28 cellular contexts compared by ENCODE assay signal in the genomic region with DNA sequence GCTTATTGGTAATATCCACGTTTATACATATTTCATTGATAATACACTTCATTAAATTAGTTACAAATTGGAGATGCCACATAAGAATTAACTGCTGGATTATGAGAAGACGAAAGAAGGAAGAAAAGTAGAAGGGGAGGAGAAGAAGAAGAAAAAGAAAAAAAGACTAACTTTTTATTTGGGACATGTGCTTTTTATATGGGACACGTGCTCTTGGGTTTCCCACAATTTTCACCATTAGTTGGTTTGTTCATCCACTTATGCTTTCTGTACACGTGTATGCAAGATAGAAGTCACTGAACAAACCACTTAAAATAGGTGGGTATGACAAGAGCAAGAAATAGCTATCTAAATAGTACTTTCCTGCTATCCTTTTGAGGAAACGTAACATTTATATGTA.
"Had no signal": no experiment of that assay in that cellular context is flagged by ENCODE, and none has a peak within 500 bp of the region (broad histone marks: within the 10 kb centered on the region; RNA-seq: fewer than 3 reads in every experiment).

No MANE protein-coding gene starts in this region.

- H3K36me3 ChIP-seq: colonic mucosa, esophagus muscularis mucosa, esophagus squamous epithelium, gastrocnemius medialis, gastroesophageal sphincter, heart left ventricle, heart right ventricle had no signal

- H3K4me1 ChIP-seq: colonic mucosa, esophagus squamous epithelium, foreskin keratinocyte, gastrocnemius medialis, gastroesophageal sphincter had no signal

- FAIRE-seq: colon, endometrium, endothelial cell of umbilical vein, frontal cortex had no signal

- DNase-seq: colonic mucosa; cortex of kidney; dermis blood vessel endothelial cell; dorsolateral prefrontal cortex; effector CD4-positive, alpha-beta T cell; effector CD8-positive, alpha-beta T cell; effector memory CD4-positive, alpha-beta T cell; effector memory CD8-positive, alpha-beta T cell; endodermal cell; erythroblast; esophagus squamous epithelium; foreskin fibroblast; foreskin keratinocyte; foreskin melanocyte; gastrocnemius medialis; glutamatergic neuron; head of caudate nucleus; heart left ventricle; heart right ventricle had no signal

- H3K9me3 ChIP-seq: colonic mucosa, esophagus muscularis mucosa, esophagus squamous epithelium, gastrocnemius medialis, gastroesophageal sphincter, heart left ventricle, heart right ventricle had no signal

- H3K4me3 ChIP-seq: colonic mucosa, coronary artery, dorsolateral prefrontal cortex, esophagus muscularis mucosa, esophagus squamous epithelium, gastrocnemius medialis, gastroesophageal sphincter, heart left ventricle, heart right ventricle had no signal

- H3K27ac ChIP-seq: colonic mucosa, coronary artery, dorsolateral prefrontal cortex, epithelial cell of prostate, esophagus muscularis mucosa, esophagus squamous epithelium, foreskin keratinocyte, gastrocnemius medialis, gastroesophageal sphincter, heart left ventricle, heart right ventricle had no signal

- H3K27me3 ChIP-seq: colonic mucosa, dorsolateral prefrontal cortex, esophagus muscularis mucosa, esophagus squamous epithelium, foreskin keratinocyte, gastrocnemius medialis, gastroesophageal sphincter, heart left ventricle, heart right ventricle had no signal

- ATAC-seq: effector memory CD8-positive, alpha-beta T cell; esophagus mucosa; foreskin keratinocyte; gastrocnemius medialis; gastroesophageal sphincter; heart left ventricle; heart right ventricle had no signal
